19 cellular contexts compared by ENCODE assay signal in the genomic region with DNA sequence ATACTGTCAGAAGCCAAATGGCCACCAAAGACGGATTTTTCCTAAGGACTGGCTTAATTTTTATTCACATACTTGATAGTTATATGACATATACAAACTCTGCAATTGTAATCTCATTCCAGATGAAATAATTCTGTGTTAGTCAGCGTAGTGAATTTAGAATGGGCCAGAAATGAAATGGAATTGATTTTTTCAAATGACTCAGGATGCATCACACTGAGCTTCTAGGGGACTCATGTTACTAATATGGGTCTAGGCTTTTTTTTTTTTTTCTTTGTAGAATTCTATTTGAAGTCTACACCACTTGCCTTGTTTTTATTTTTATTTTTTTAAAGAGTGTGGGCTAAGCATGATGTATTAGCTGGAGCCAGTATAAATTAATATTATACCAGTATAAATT.
A peak's percentile ranks its signal among the peaks of the same experiment; 100 is the strongest.
DNase-seq lines count a peak whose midpoint lies in the region; ATAC-seq, FAIRE-seq and TF ChIP-seq lines count a peak whose summit lies in the region.
"Had no signal": no experiment of that assay in that cellular context is flagged by ENCODE, and none has a peak within 500 bp of the region (broad histone marks: within the 10 kb centered on the region; RNA-seq: fewer than 3 reads in every experiment).

No MANE protein-coding gene starts in this region.

- no peak overlapping the region for H3K23ac ChIP-seq in mesenchymal stem cell (ENCODE audit: low read length in 2 of 2)

- TF ChIP-seq CTCF in BJ (IDR thresholded peaks at IDR 0.05; ENCODE audit: insufficient read depth, low read depth, low read length), result no peak
- no peak for TF ChIP-seq CTCF in bronchial epithelial cell (IDR thresholded peaks at IDR 0.05; ENCODE audit: insufficient read depth, low read length, severe bottlenecking)
- TF ChIP-seq CTCF in endothelial cell (IDR thresholded peaks at IDR 0.05; ENCODE audit: unreplicated experiment), result no peak

- H3K18ac ChIP-seq in mesenchymal stem cell (ENCODE audit: low read depth in 1 of 2, low read length in 2 of 2), result no peak overlapping the region

- no peaks in the 10 kb centered on the region for H3K4me1 ChIP-seq in mesenchymal stem cell (ENCODE audit: control insufficient read depth, insufficient read depth, low read depth, low read length)

- H3K36me3 ChIP-seq in BJ (ENCODE audit: control insufficient read depth, insufficient read depth, low read length) (peaks cover 10% of the 10 kb centered on the region), bronchial epithelial cell (ENCODE audit: control insufficient read depth, insufficient read depth, low read length) (peaks cover 13% of the 10 kb centered on the region), mesenchymal stem cell (ENCODE audit: control insufficient read depth in 1 of 2, insufficient read depth in 2 of 2, low read depth in 1 of 2, low read length in 2 of 2) (peaks cover 8 to 76% of the 10 kb centered on the region in 2 experiments)

- H3K4me3 ChIP-seq in BJ (ENCODE audit: low read depth, low read length), result no peak overlapping the region
- H3K4me3 ChIP-seq in bronchial epithelial cell (ENCODE audit: low read depth, low read length), result no peak overlapping the region
- no peak overlapping the region for H3K4me3 ChIP-seq in mesenchymal stem cell (ENCODE audit: insufficient read depth in 1 of 2, low read depth in 1 of 2, low read length in 2 of 2)

- H4K8ac ChIP-seq in mesenchymal stem cell (ENCODE audit: low read length), result no peak overlapping the region

- 79% methylated on average over 1 of the region's 2 CpGs for WGBS in mesenchymal stem cell

- H4K91ac ChIP-seq in mesenchymal stem cell (ENCODE audit: low read length), result no peak overlapping the region

- no peak overlapping the region for H2AFZ ChIP-seq in mesenchymal stem cell (ENCODE audit: low read depth, low read length)

- no peak for FAIRE-seq in bronchial epithelial cell (lab: Jason Lieb, UNC)
- FAIRE-seq: HTR-8/SVneo, urothelium cell line had no signal

- H3K27ac ChIP-seq in mesenchymal stem cell (ENCODE audit: low read length, poor library complexity, severe bottlenecking), result no peak overlapping the region

- no peaks in the 10 kb centered on the region for H3K9me3 Mint-ChIP-seq in stimulated activated naive B cell treated with anti-CD40 and anti-IgM and Interleukin-4, amounts not matched to agents 10 μg/mL and 1 μg/mL and 100 μg/mL, for 72 hours
- H3K9me3 Mint-ChIP-seq in endothelial cell (ENCODE audit: unreplicated experiment), result no peaks in the 10 kb centered on the region
- H3K9me3 Mint-ChIP-seq: naive B cell had no signal

- DNase-seq in BJ (ENCODE audit: low read depth), result peak; percentile 43
- DNase-seq in LHCN-M2 (ENCODE audit: low read depth), result peak; percentile 78
- DNase-seq in bronchial epithelial cell (ENCODE audit: low read depth), result peak; percentile 72
- DNase-seq in mesenchymal stem cell, result no peak
- no peak for DNase-seq in stimulated activated naive B cell treated with anti-CD40 and anti-IgM and Interleukin-4, amounts not matched to agents 10 μg/mL and 1 μg/mL and 100 μg/mL, for 72 hours
- DNase-seq in NOMO-1 treated with dmso at 0.1 percent for 144 hours (lab: John Stamatoyannopoulos, UW; ENCODE audit: unreplicated experiment), result no peak
- no peak for DNase-seq in endothelial cell (ENCODE audit: low spot score)
- no peak for DNase-seq in NCI-H1694 (lab: John Stamatoyannopoulos, UW)
- DNase-seq: BE2C; foreskin melanocyte; left ventricle myocardium superior; MM.1S; naive B cell; NCI-H2029 treated with DMSO at 0.1 percent for 48 hours; NCI-H524 treated with DMSO at 0.1 percent for 48 hours; stimulated activated CD4-positive, alpha-beta T cell treated with anti-CD3 and anti-CD28 coated beads, Interleukin-15, amount 100 ng/mL, for 24 hours; SW 1271 had no signal

- H3K4ac ChIP-seq in mesenchymal stem cell (ENCODE audit: low read depth in 1 of 2, low read length in 2 of 2), result no peak overlapping the region

- no peak for ATAC-seq in stimulated activated naive B cell treated with anti-CD40 and anti-IgM and Interleukin-4, amounts not matched to agents 10 μg/mL and 1 μg/mL and 100 μg/mL, for 72 hours (replicated peaks)
- ATAC-seq: left ventricle myocardium superior had no signal

- no peak overlapping the region for H2BK12ac ChIP-seq in mesenchymal stem cell (ENCODE audit: low read length in 2 of 2)

- POLR2A ChIA-PET in BJ (lab: Charles Lee), result no interaction called here

- no peak overlapping the region for H2BK120ac ChIP-seq in mesenchymal stem cell (ENCODE audit: low read depth, low read length)

- H3K27me3 Mint-ChIP-seq in stimulated activated naive B cell treated with anti-CD40 and anti-IgM and Interleukin-4, amounts not matched to agents 10 μg/mL and 1 μg/mL and 100 μg/mL, for 72 hours, result no peaks in the 10 kb centered on the region
- no peaks in the 10 kb centered on the region for H3K27me3 Mint-ChIP-seq in endothelial cell (ENCODE audit: unreplicated experiment)
- H3K27me3 Mint-ChIP-seq: naive B cell had no signal

- H3K36me3 Mint-ChIP-seq in stimulated activated naive B cell treated with anti-CD40 and anti-IgM and Interleukin-4, amounts not matched to agents 10 μg/mL and 1 μg/mL and 100 μg/mL, for 72 hours, result peaks cover 30 to 37% of the 10 kb centered on the region in 2 donors
- peaks cover 21% of the 10 kb centered on the region for H3K36me3 Mint-ChIP-seq in endothelial cell (ENCODE audit: low read depth, unreplicated experiment)

- CTCF ChIA-PET in BJ (lab: Yijun Ruan, JAX), result interaction anchor here (0.9 kb wide), 1 partner anchor 20 kb away, joined by 3 read pairs; no protein-coding TSS in a partner anchor

- H2BK15ac ChIP-seq in mesenchymal stem cell (ENCODE audit: low read depth, poor library complexity, severe bottlenecking), result no peak overlapping the region

- no peak overlapping the region for H3K27ac Mint-ChIP-seq in stimulated activated naive B cell treated with anti-CD40 and anti-IgM and Interleukin-4, amounts not matched to agents 10 μg/mL and 1 μg/mL and 100 μg/mL, for 72 hours
- H3K27ac Mint-ChIP-seq in endothelial cell (ENCODE audit: unreplicated experiment), result no peak overlapping the region

- no peak overlapping the region for H3K4me2 ChIP-seq in mesenchymal stem cell (ENCODE audit: low read length, poor library complexity, severe bottlenecking)

- peaks cover 7 to 32% of the 10 kb centered on the region in 2 donors for H3K4me1 Mint-ChIP-seq in stimulated activated naive B cell treated with anti-CD40 and anti-IgM and Interleukin-4, amounts not matched to agents 10 μg/mL and 1 μg/mL and 100 μg/mL, for 72 hours
- H3K4me1 Mint-ChIP-seq in endothelial cell (ENCODE audit: unreplicated experiment), result peaks cover 28% of the 10 kb centered on the region

- H3K79me1 ChIP-seq in mesenchymal stem cell (replicated peaks; ENCODE audit: low read length, poor library complexity, severe bottlenecking), result peaks cover 11% of the 10 kb centered on the region

- no peaks in the 10 kb centered on the region for H3K9me3 ChIP-seq in mesenchymal stem cell (ENCODE audit: control insufficient read depth, low read length)
- H3K9me3 ChIP-seq: BE2C had no signal

- peak overlapping the region; percentile 26 for H3K9ac ChIP-seq in mesenchymal stem cell (ENCODE audit: low read length)

- no peak overlapping the region for H3K14ac ChIP-seq in mesenchymal stem cell (ENCODE audit: low read length in 2 of 2)

- no peak overlapping the region for H2BK5ac ChIP-seq in mesenchymal stem cell (ENCODE audit: low read depth, low read length, poor library complexity, severe bottlenecking)

- no peak overlapping the region for H2AK5ac ChIP-seq in mesenchymal stem cell (ENCODE audit: low read length, severe bottlenecking)

- no peak overlapping the region for H3K4me3 Mint-ChIP-seq in stimulated activated naive B cell treated with anti-CD40 and anti-IgM and Interleukin-4, amounts not matched to agents 10 μg/mL and 1 μg/mL and 100 μg/mL, for 72 hours
- H3K4me3 Mint-ChIP-seq in endothelial cell (ENCODE audit: unreplicated experiment), result no peak overlapping the region
- H3K4me3 Mint-ChIP-seq: naive B cell had no signal

- H3K27me3 ChIP-seq in BJ (ENCODE audit: control insufficient read depth, insufficient read depth, low read length) (no peaks in the 10 kb centered on the region), bronchial epithelial cell (ENCODE audit: control insufficient read depth, insufficient read depth, low read length) (no peaks in the 10 kb centered on the region), mesenchymal stem cell (ENCODE audit: control insufficient read depth in 1 of 2, insufficient read depth in 1 of 2, low read length in 2 of 2) (no peaks in the 10 kb centered on the region)
- H3K27me3 ChIP-seq: BE2C had no signal

Comparison
In these comparisons a context has a peak if more than half of its experiments do, and no peak if none do; other contexts are left out.
1. DNase-seq: peak in BJ (single experiment), LHCN-M2 (single experiment) and bronchial epithelial cell (single experiment); none in mesenchymal stem cell (single experiment), stimulated activated naive B cell treated with anti-CD40 and anti-IgM and Interleukin-4, amounts not matched to agents 10 μg/mL and 1 μg/mL and 100 μg/mL, for 72 hours (single experiment), NOMO-1 treated with dmso at 0.1 percent for 144 hours (single experiment), endothelial cell (single experiment) and NCI-H1694 (single experiment).